ENCODE assay signal across 24 cellular contexts in the genomic region with DNA sequence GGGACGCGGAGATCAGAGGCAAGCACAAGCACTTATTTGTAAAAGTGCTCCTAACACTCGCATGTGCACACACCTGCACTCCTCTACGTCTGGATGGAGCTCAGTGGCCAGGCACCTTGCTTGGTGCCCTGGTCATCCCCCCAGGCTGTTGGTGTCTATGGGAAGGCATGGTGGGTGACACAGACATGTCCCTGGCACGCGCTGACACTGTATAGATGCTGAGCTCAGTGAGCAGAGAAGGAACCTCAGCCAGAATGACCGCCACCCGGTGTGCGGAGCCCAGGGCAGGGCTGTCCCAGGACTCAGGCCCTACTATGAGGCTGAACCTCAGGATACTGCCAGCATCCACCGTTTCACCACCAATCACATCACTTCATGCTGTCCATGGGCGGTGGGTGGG.
"Had no signal": no experiment of that assay in that cellular context is flagged by ENCODE, and none has a peak within 500 bp of the region (broad histone marks: within the 10 kb centered on the region; RNA-seq: fewer than 3 reads in every experiment).

No MANE protein-coding gene starts in this region.

- H3K9ac ChIP-seq: neural progenitor cell, parathyroid adenoma had no signal

- H3K36me3 ChIP-seq: neural progenitor cell had no signal

- H2AFZ ChIP-seq: neural progenitor cell, parathyroid adenoma had no signal

- H3K27me3 ChIP-seq: esophagus muscularis mucosa, gastrocnemius medialis, neural progenitor cell, sigmoid colon, stomach, transverse colon had no signal

- H3K4me3 ChIP-seq: coronary artery, esophagus muscularis mucosa, gastrocnemius medialis, left ventricle myocardium inferior, lower lobe of right lung, neural progenitor cell, psoas muscle, sigmoid colon, skin epidermis, stomach, thoracic aorta, transverse colon had no signal

- H3K27me3 Mint-ChIP-seq: memory B cell; natural killer cell treated with Interleukin-12 subunit alpha and Interleukin-12 subunit beta and Interleukin-15 and Interleukin-18, amount 100 ng/mL, for 72 hours had no signal

- H3K4me3 Mint-ChIP-seq: immature natural killer cell; memory B cell; natural killer cell treated with Interleukin-12 subunit alpha and Interleukin-12 subunit beta and Interleukin-15 and Interleukin-18, amount 100 ng/mL, for 72 hours; neural progenitor cell had no signal

- H3K4me2 ChIP-seq: neural progenitor cell had no signal

- H3K4me1 ChIP-seq: esophagus muscularis mucosa, gastrocnemius medialis, left ventricle myocardium inferior, lower lobe of right lung, neural progenitor cell, parathyroid adenoma, psoas muscle, sigmoid colon, stomach, transverse colon had no signal

- H3K36me3 Mint-ChIP-seq: natural killer cell treated with Interleukin-12 subunit alpha and Interleukin-12 subunit beta and Interleukin-15 and Interleukin-18, amount 100 ng/mL, for 72 hours had no signal

- DNase-seq: effector CD4-positive, alpha-beta T cell; gastrocnemius medialis; immature natural killer cell; left ventricle myocardium inferior; lower lobe of right lung; midbrain; occipital lobe; psoas muscle; retina; sigmoid colon; stimulated activated CD4-positive, alpha-beta T cell treated with anti-CD3 and anti-CD28 coated beads, Interleukin-2, amount 100 ng/mL, for 24 hours; stimulated activated CD4-positive, alpha-beta T cell treated with anti-CD3 and anti-CD28 coated beads, Interleukin-4, amount 100 ng/mL, for 4 hours; stimulated activated naive CD4-positive, alpha-beta T cell; stomach; substantia nigra; transverse colon had no signal

- ATAC-seq: gastrocnemius medialis, psoas muscle had no signal

- H3K4me1 Mint-ChIP-seq: immature natural killer cell, neural progenitor cell had no signal

- H3K9me3 Mint-ChIP-seq: immature natural killer cell; memory B cell; natural killer cell treated with Interleukin-12 subunit alpha and Interleukin-12 subunit beta and Interleukin-15 and Interleukin-18, amount 100 ng/mL, for 72 hours; neural progenitor cell had no signal

- H3K27ac ChIP-seq: coronary artery, esophagus muscularis mucosa, gastrocnemius medialis, left ventricle myocardium inferior, lower lobe of right lung, neural progenitor cell, parathyroid adenoma, psoas muscle, sigmoid colon, skin epidermis, stomach, thoracic aorta, transverse colon had no signal

- H3K9me3 ChIP-seq: esophagus muscularis mucosa, gastrocnemius medialis, left ventricle myocardium inferior, lower lobe of right lung, psoas muscle, sigmoid colon, stomach, thoracic aorta, transverse colon had no signal

- H3K79me2 ChIP-seq: parathyroid adenoma had no signal

- H3K27ac Mint-ChIP-seq: immature natural killer cell; memory B cell; natural killer cell treated with Interleukin-12 subunit alpha and Interleukin-12 subunit beta and Interleukin-15 and Interleukin-18, amount 100 ng/mL, for 72 hours; neural progenitor cell had no signal
